28 cellular contexts compared by ENCODE assay signal in genomic region chr22:49084203-49084602, GRCh38.
DNase-seq lines count a peak whose midpoint lies in the region; ATAC-seq and TF ChIP-seq lines count a peak whose summit lies in the region.
"Had no signal": no experiment of that assay in that cellular context is flagged by ENCODE, and none has a peak within 500 bp of the region (broad histone marks: within the 10 kb centered on the region; RNA-seq: fewer than 3 reads in every experiment).

No MANE protein-coding gene starts in this region.

- H3K27ac ChIP-seq in GM23338 (ENCODE audit: low read depth) (no peak overlapping the region), osteoblast (ENCODE audit: low read depth, low read length) (no peak overlapping the region)
- H3K27ac ChIP-seq in effector memory CD4-positive, alpha-beta T cell (ENCODE audit: insufficient read depth, low read length, poor library complexity, severe bottlenecking) = no peak overlapping the region
- H3K27ac ChIP-seq: BLaER1, foreskin keratinocyte had no signal

- DNase-seq in NCI-H748 (lab: John Stamatoyannopoulos, UW; ENCODE audit: unreplicated experiment) = peak; percentile 22
- DNase-seq in NCI-H748 treated with DMSO at 0.1 percent for 48 hours (lab: John Stamatoyannopoulos, UW) = no peak
- DNase-seq in GM23338 (ENCODE audit: low spot score) = no peak
- DNase-seq in NCI-H774 (lab: John Stamatoyannopoulos, UW) = peak; percentile 38
- DNase-seq in osteoblast (ENCODE audit: insufficient read length, low spot score, missing footprints) = peak; percentile 29
- DNase-seq in effector memory CD4-positive, alpha-beta T cell = no peak
- no peak for DNase-seq in activated CD8-positive, alpha-beta T cell treated with anti-CD3 and anti-CD28 coated beads, Interleukin-2, amount 10 ng/mL, durations not matched to agents 7 days and 5 days
- DNase-seq: ACHN; activated CD4-positive, alpha-beta T cell treated with anti-CD3 and anti-CD28 coated beads, Interleukin-2, amount 10 ng/mL, durations not matched to agents 24 days and 14 days; activated CD8-positive, alpha-beta memory T cell treated with anti-CD3 and anti-CD28 coated beads, Interleukin-2, amount 50 U/mL, for 48 hours; activated naive CD8-positive, alpha-beta T cell treated with anti-CD3 and anti-CD28 coated beads, Interleukin-2, amount 50 U/mL, for 24 hours; effector CD8-positive, alpha-beta T cell; foreskin keratinocyte; GF-D8; HCEC 1CT; KG1; mucosa of descending colon; NCI-H187 treated with DMSO at 0.1 percent for 48 hours; NCI-H524; nephron progenitor cell; SW 1271 had no signal

- peak; percentile 36; the same call in 1 of the 3 replicates for ATAC-seq in GM23338
- ATAC-seq in HG02840 (IDR thresholded peaks at IDR 0.05; ENCODE audit: low FRiP score, unreplicated experiment) = no peak
- ATAC-seq in activated CD8-positive, alpha-beta T cell treated with anti-CD3 and anti-CD28 coated beads, Interleukin-2, amount 10 ng/mL, durations not matched to agents 7 days and 5 days = no peak
- ATAC-seq: activated naive CD8-positive, alpha-beta T cell treated with anti-CD3 and anti-CD28 coated beads, Interleukin-2, amount 50 U/mL, for 24 hours; foreskin keratinocyte; mucosa of descending colon; Right ventricle myocardium inferior; sciatic nerve had no signal

- H3K9me2 ChIP-seq in GM23338 (ENCODE audit: insufficient read depth) = no peaks in the 10 kb centered on the region

- H3K9me3 Mint-ChIP-seq in GM23338 = no peaks in the 10 kb centered on the region
- H3K9me3 Mint-ChIP-seq in activated CD8-positive, alpha-beta T cell treated with anti-CD3 and anti-CD28 coated beads, Interleukin-2, amount 10 ng/mL, durations not matched to agents 7 days and 5 days (ENCODE audit: insufficient read depth) = no peaks in the 10 kb centered on the region
- H3K9me3 Mint-ChIP-seq: activated CD4-positive, alpha-beta T cell treated with anti-CD3 and anti-CD28 coated beads, Interleukin-2, amount 10 ng/mL, durations not matched to agents 24 days and 14 days; activated naive CD8-positive, alpha-beta T cell treated with anti-CD3 and anti-CD28 coated beads, Interleukin-2, amount 50 U/mL, for 24 hours; activated T-helper 2 cell treated with anti-CD3 and anti-CD28 coated beads, Interferon-gamma antibody, Interleukin-2, Interleukin-4, amounts not matched to agents 10 μg/mL and 5 μg/mL and 100 μg/mL, durations not matched to agents 14 hours and 24 hours and 36 hours; nephron progenitor cell; type B pancreatic cell had no signal

- no peak overlapping the region for H2AFZ ChIP-seq in GM23338
- H2AFZ ChIP-seq in osteoblast (ENCODE audit: low read length) = no peak overlapping the region

- H3K4me1 Mint-ChIP-seq in GM23338 = no peaks in the 10 kb centered on the region; the same call in 2 of the 3 replicates
- no peaks in the 10 kb centered on the region for H3K4me1 Mint-ChIP-seq in activated CD8-positive, alpha-beta T cell treated with anti-CD3 and anti-CD28 coated beads, Interleukin-2, amount 10 ng/mL, durations not matched to agents 7 days and 5 days (ENCODE audit: low read depth)
- H3K4me1 Mint-ChIP-seq: activated CD4-positive, alpha-beta T cell treated with anti-CD3 and anti-CD28 coated beads, Interleukin-2, amount 10 ng/mL, durations not matched to agents 24 days and 14 days; activated naive CD8-positive, alpha-beta T cell treated with anti-CD3 and anti-CD28 coated beads, Interleukin-2, amount 50 U/mL, for 24 hours had no signal

- no peaks in the 10 kb centered on the region for H3K36me3 Mint-ChIP-seq in GM23338 (ENCODE audit: low read depth)
- H3K36me3 Mint-ChIP-seq in activated CD8-positive, alpha-beta T cell treated with anti-CD3 and anti-CD28 coated beads, Interleukin-2, amount 10 ng/mL, durations not matched to agents 7 days and 5 days (ENCODE audit: low read depth) = no peaks in the 10 kb centered on the region
- H3K36me3 Mint-ChIP-seq: brain, type B pancreatic cell had no signal

- H3K9me3 ChIP-seq in osteoblast (ENCODE audit: low read depth, low read length) = no peaks in the 10 kb centered on the region
- H3K9me3 ChIP-seq in effector memory CD4-positive, alpha-beta T cell (ENCODE audit: control insufficient read depth, low read length) = no peaks in the 10 kb centered on the region
- H3K9me3 ChIP-seq: BLaER1, mucosa of descending colon had no signal

- no peak overlapping the region for H3K4me3 ChIP-seq in GM23338
- no peak overlapping the region for H3K4me3 ChIP-seq in osteoblast (ENCODE audit: insufficient read depth, low read length)
- H3K4me3 ChIP-seq in effector memory CD4-positive, alpha-beta T cell (ENCODE audit: insufficient read depth, low read depth, low read length, poor library complexity, severe bottlenecking) = no peak overlapping the region
- H3K4me3 ChIP-seq: BLaER1, mucosa of descending colon had no signal

- H3K36me3 ChIP-seq in GM23338 (ENCODE audit: insufficient read depth) (peaks cover 6% of the 10 kb centered on the region; the same call in 1 of the 2 replicates), osteoblast (ENCODE audit: insufficient read depth, low read length) (no peaks in the 10 kb centered on the region)
- H3K36me3 ChIP-seq in effector memory CD4-positive, alpha-beta T cell (ENCODE audit: control insufficient read depth, insufficient read depth, low read length) = no peaks in the 10 kb centered on the region
- H3K36me3 ChIP-seq: BLaER1 had no signal

- CTCF ChIA-PET in activated CD8-positive, alpha-beta T cell treated with anti-CD3 and anti-CD28 coated beads, Interleukin-2, amount 10 ng/mL, durations not matched to agents 7 days and 5 days (lab: Charles Lee) = no interaction called here

- H3K4me1 ChIP-seq in GM23338 (ENCODE audit: insufficient read depth) (no peaks in the 10 kb centered on the region), osteoblast (ENCODE audit: insufficient read depth, low read length) (no peaks in the 10 kb centered on the region)
- H3K4me1 ChIP-seq in effector memory CD4-positive, alpha-beta T cell (ENCODE audit: control insufficient read depth, insufficient read depth, low read length, poor library complexity, severe bottlenecking) = no peaks in the 10 kb centered on the region
- H3K4me1 ChIP-seq: BLaER1, foreskin keratinocyte had no signal

- TF ChIP-seq CTCF in GM23338 (conservative IDR thresholded peaks at IDR 0.05; ENCODE audit: low read depth in 2 of 2) (no peak), osteoblast (IDR thresholded peaks at IDR 0.05; ENCODE audit: extremely low read depth, low read depth, low read length) (no peak)

- H3F3A ChIP-seq in GM23338 (replicated peaks; ENCODE audit: low read depth) = no peaks in the 10 kb centered on the region

- H3K27ac Mint-ChIP-seq in GM23338 = no peak overlapping the region
- H3K27ac Mint-ChIP-seq in activated CD8-positive, alpha-beta T cell treated with anti-CD3 and anti-CD28 coated beads, Interleukin-2, amount 10 ng/mL, durations not matched to agents 7 days and 5 days = no peak overlapping the region
- H3K27ac Mint-ChIP-seq: activated CD4-positive, alpha-beta T cell treated with anti-CD3 and anti-CD28 coated beads, Interleukin-2, amount 10 ng/mL, durations not matched to agents 24 days and 14 days; activated naive CD8-positive, alpha-beta T cell treated with anti-CD3 and anti-CD28 coated beads, Interleukin-2, amount 50 U/mL, for 24 hours; activated T-helper 2 cell treated with anti-CD3 and anti-CD28 coated beads, Interferon-gamma antibody, Interleukin-2, Interleukin-4, amounts not matched to agents 10 μg/mL and 5 μg/mL and 100 μg/mL, durations not matched to agents 14 hours and 24 hours and 36 hours; nephron progenitor cell; type B pancreatic cell had no signal

- H3K27me3 Mint-ChIP-seq in GM23338 (ENCODE audit: insufficient read depth, low read depth, poor library complexity) = peaks cover 4% of the 10 kb centered on the region
- H3K27me3 Mint-ChIP-seq in activated CD8-positive, alpha-beta T cell treated with anti-CD3 and anti-CD28 coated beads, Interleukin-2, amount 10 ng/mL, durations not matched to agents 7 days and 5 days (ENCODE audit: low read depth) = no peaks in the 10 kb centered on the region
- H3K27me3 Mint-ChIP-seq: activated CD4-positive, alpha-beta T cell treated with anti-CD3 and anti-CD28 coated beads, Interleukin-2, amount 10 ng/mL, durations not matched to agents 24 days and 14 days had no signal

- no peak overlapping the region for H3K4me2 ChIP-seq in GM23338
- no peak overlapping the region for H3K4me2 ChIP-seq in osteoblast (ENCODE audit: insufficient read depth, low read length)
- H3K4me2 ChIP-seq: BLaER1 had no signal

- H3K27me3 ChIP-seq in GM23338 (ENCODE audit: insufficient read depth) (no peaks in the 10 kb centered on the region), osteoblast (ENCODE audit: insufficient read depth, low read length) (no peaks in the 10 kb centered on the region)
- H3K27me3 ChIP-seq in effector memory CD4-positive, alpha-beta T cell (replicated peaks; ENCODE audit: control insufficient read depth, insufficient read depth, low read length, poor library complexity, severe bottlenecking) = no peaks in the 10 kb centered on the region
- H3K27me3 ChIP-seq: BLaER1, foreskin keratinocyte had no signal

- H3K4me3 Mint-ChIP-seq in GM23338 = no peak overlapping the region
- H3K4me3 Mint-ChIP-seq in activated CD8-positive, alpha-beta T cell treated with anti-CD3 and anti-CD28 coated beads, Interleukin-2, amount 10 ng/mL, durations not matched to agents 7 days and 5 days = no peak overlapping the region
- H3K4me3 Mint-ChIP-seq: activated CD4-positive, alpha-beta T cell treated with anti-CD3 and anti-CD28 coated beads, Interleukin-2, amount 10 ng/mL, durations not matched to agents 24 days and 14 days; activated naive CD8-positive, alpha-beta T cell treated with anti-CD3 and anti-CD28 coated beads, Interleukin-2, amount 50 U/mL, for 24 hours; brain; nephron progenitor cell; type B pancreatic cell had no signal

- H4K20me1 ChIP-seq in GM23338 (replicated peaks; ENCODE audit: insufficient read depth) = no peaks in the 10 kb centered on the region
- no peaks in the 10 kb centered on the region for H4K20me1 ChIP-seq in osteoblast (ENCODE audit: insufficient read depth, low read length)
- H4K20me1 ChIP-seq: BLaER1 had no signal

- POLR2A ChIA-PET in activated CD8-positive, alpha-beta T cell treated with anti-CD3 and anti-CD28 coated beads, Interleukin-2, amount 10 ng/mL, durations not matched to agents 7 days and 5 days (lab: Charles Lee) = no interaction called here

- no peaks in the 10 kb centered on the region for H3K79me2 ChIP-seq in GM23338 (replicated peaks; ENCODE audit: insufficient read depth)
- H3K79me2 ChIP-seq in osteoblast (ENCODE audit: insufficient read depth, low read length) = no peaks in the 10 kb centered on the region

TF ChIP-seq in GM23338, 12 proteins besides CTCF, POLR2A, EP300 and RAD21 (continues in another document):
- TF ChIP-seq EZH2phosphoT487 (IDR thresholded peaks at IDR 0.05; ENCODE audit: unreplicated experiment) = no peak
- no peak for TF ChIP-seq EZH2 (IDR thresholded peaks at IDR 0.05; ENCODE audit: low read depth, unreplicated experiment)
- no peak for TF ChIP-seq NANOG (IDR thresholded peaks at IDR 0.05; ENCODE audit: borderline replicate concordance)
- no peak for TF ChIP-seq ZNF331 (CRISPR knock-in tag; IDR thresholded peaks at IDR 0.05; ENCODE audit: low read depth)
- no peak for TF ChIP-seq CREB1 (CRISPR knock-in tag; IDR thresholded peaks at IDR 0.05; ENCODE audit: low read depth)

Comparison
In these comparisons a context has a peak if more than half of its experiments do, and no peak if none do; other contexts are left out.
1. DNase-seq: peak in NCI-H748 (single experiment), NCI-H774 (single experiment) and osteoblast (single experiment); none in NCI-H748 treated with DMSO at 0.1 percent for 48 hours (single experiment), GM23338 (single experiment), effector memory CD4-positive, alpha-beta T cell (0 of 3) and activated CD8-positive, alpha-beta T cell treated with anti-CD3 and anti-CD28 coated beads, Interleukin-2, amount 10 ng/mL, durations not matched to agents 7 days and 5 days (single experiment).